8 cellular contexts compared by ENCODE assay signal in the genomic region with DNA sequence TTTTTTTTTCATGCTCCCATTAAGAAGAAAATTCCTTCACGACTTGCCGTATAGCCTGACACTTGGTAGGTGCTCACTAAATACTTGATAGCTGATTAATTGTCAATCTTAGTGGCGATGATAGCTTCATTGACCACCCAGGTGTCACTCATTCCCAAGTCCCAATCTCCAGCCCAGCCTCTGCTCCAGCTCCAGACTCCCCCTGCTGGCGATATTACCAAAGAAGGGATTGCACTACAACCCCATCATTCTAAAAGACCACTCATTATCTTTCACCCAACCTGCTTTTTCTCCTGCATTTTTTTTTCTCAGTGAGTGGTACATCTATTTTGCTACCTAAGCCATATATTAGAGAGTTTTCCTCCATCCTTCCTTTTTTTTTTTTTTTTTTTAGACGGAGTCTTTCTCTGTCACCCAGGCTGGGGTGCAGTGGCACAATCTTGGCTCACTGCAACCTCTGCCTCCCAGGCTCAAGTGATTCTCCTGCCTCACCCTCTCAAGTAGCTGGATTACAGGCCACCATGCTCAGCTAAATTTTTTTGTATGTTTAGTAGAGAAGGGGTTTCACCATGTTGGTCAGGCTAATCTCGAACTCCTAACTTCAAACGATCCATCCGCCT. TPM values are rescaled to one million over a fixed set of nuclear protein-coding genes. Genes with fewer than 3 reads are reported as not detected.
A peak's percentile ranks its signal among the peaks of the same experiment; 100 is the strongest.
DNase-seq lines count a peak whose midpoint lies in the region; ATAC-seq and TF ChIP-seq lines count a peak whose summit lies in the region.

No MANE protein-coding gene starts in this region.

- no peak for ATAC-seq in GM19467 (IDR thresholded peaks at IDR 0.05; ENCODE audit: unreplicated experiment)

- CTCF ChIA-PET in HEK293 (lab: Yijun Ruan, JAX) = interaction anchor here (0.6 to 5.0 kb wide), 34 partner anchors 8 to 772 kb away, joined by 3 to 55 read pairs (median 4); no protein-coding TSS in a partner anchor

- DNase-seq in DMS 273 (lab: John Stamatoyannopoulos, UW; ENCODE audit: unreplicated experiment) (peak; percentile 85), DMS 273 treated with DMSO at 0.1 percent for 48 hours (lab: John Stamatoyannopoulos, UW) (no peak), NCI-H446 treated with DMSO at 0.1 percent for 48 hours (lab: John Stamatoyannopoulos, UW) (peak; percentile 14), fibroblast of the aortic adventitia (ENCODE audit: low read depth) (peak; percentile 41), prostate gland (ENCODE audit: low spot score) (peak; percentile 44)
- DNase-seq in activated CD8-positive, alpha-beta memory T cell treated with anti-CD3 and anti-CD28 coated beads, Interleukin-2, amount 50 U/mL, for 4 hours = peak; percentile 25

- H3K27me3 ChIP-seq in prostate gland (replicated peaks; ENCODE audit: insufficient read depth) = no peaks in the 10 kb centered on the region

- no peaks in the 10 kb centered on the region for H3K4me1 ChIP-seq in HEK293 (ENCODE audit: control insufficient read depth, insufficient read depth, low read length)
- no peaks in the 10 kb centered on the region for H3K4me1 ChIP-seq in prostate gland (replicated peaks)

- H3K36me3 ChIP-seq in HEK293 (ENCODE audit: control insufficient read depth in 2 of 2, insufficient read depth in 1 of 2, low read length in 2 of 2) (no peaks in the 10 kb centered on the region), prostate gland (no peaks in the 10 kb centered on the region)

- intact Hi-C loops in prostate gland (cut with DNase I) = loop anchor here (5.0 to 10.0 kb wide), 2 partner anchors 36 to 277 kb away; no protein-coding TSS in a partner anchor

- POLR2A ChIA-PET in HEK293 (lab: Yijun Ruan, JAX) = no interaction called here

- H3K4me3 ChIP-seq in HEK293 (ENCODE audit: low read depth, low read length) = no peak overlapping the region
- no peak overlapping the region for H3K4me3 ChIP-seq in fibroblast of the aortic adventitia (ENCODE audit: low read depth, low read length)
- H3K4me3 ChIP-seq in prostate gland = no peak overlapping the region

- TF ChIP-seq POLR2A in prostate gland (IDR thresholded peaks at IDR 0.05) = no peak

- H3K27ac ChIP-seq in HEK293 (ENCODE audit: extremely low read depth, low read depth, low read length) (no peak overlapping the region), prostate gland (no peak overlapping the region)

- no peak for TF ChIP-seq CTCF in HEK293 (tag by site-specific recombination; IDR thresholded peaks at IDR 0.05)
- TF ChIP-seq CTCF in fibroblast of the aortic adventitia (IDR thresholded peaks at IDR 0.05; ENCODE audit: insufficient read depth, low read length) = peak; percentile 83
- TF ChIP-seq CTCF in prostate gland (IDR thresholded peaks at IDR 0.05) = peak; percentile 40 to 66 (median 54)

- WGBS in prostate gland = 58% methylated on average over 8 of the region's 8 CpGs

- H3K9me3 ChIP-seq in HEK293 (ENCODE audit: control insufficient read depth, insufficient read depth, low read depth, low read length) (no peaks in the 10 kb centered on the region), prostate gland (no peaks in the 10 kb centered on the region)

TF ChIP-seq in HEK293, 187 proteins besides CTCF, POLR2A, EP300 and RAD21:
- no peak for TF ChIP-seq SETDB1 (IDR thresholded peaks at IDR 0.05; ENCODE audit: insufficient read length, low read length)
- peak; percentile 62 for TF ChIP-seq ZNF654 (tag by site-specific recombination; IDR thresholded peaks at IDR 0.05; ENCODE audit: low read depth)

RNA-seq across cellular contexts. Expression of gene COMMD2, which starts 19.5 kb away (rescaled TPM):
- total RNA-seq in fibroblast of the aortic adventitia (ENCODE audit: low replicate concordance) (20.3 and 42.7 TPM in 2 replicates), prostate gland (10 to 100 TPM; 21.6 to 26.9 TPM)

RNA-seq across cellular contexts. Expression of gene ANKUB1, which starts 20.6 kb away (rescaled TPM):
- total RNA-seq in fibroblast of the aortic adventitia (ENCODE audit: low replicate concordance) = not detected in 2 replicates
- total RNA-seq in prostate gland = not detected

RNA-seq across cellular contexts. Expression of gene RNF13, which starts 41.3 kb away (rescaled TPM):
- total RNA-seq in fibroblast of the aortic adventitia (ENCODE audit: low replicate concordance) (52.7 and 68.8 TPM in 2 replicates), prostate gland (100 to 1,000 TPM in 1 of 2 donors, 10 to 100 TPM in 1; 77.3 to 105 TPM)
